Comparison of ENCODE assay signal across 1 cellular context in genomic region chr16:53771655-53772497, GRCh38.
A peak's percentile ranks its signal among the peaks of the same experiment; 100 is the strongest.
TF ChIP-seq lines count a peak whose summit lies in the region.

No MANE protein-coding gene starts in this region.

TF ChIP-seq in HEK293, 187 proteins besides CTCF, POLR2A, EP300 and RAD21 (continued from another document):
- TF ChIP-seq ZNF148 (tag by site-specific recombination; IDR thresholded peaks at IDR 0.05; ENCODE audit: borderline replicate concordance), result no peak
- no peak for TF ChIP-seq HIC1 (tag by site-specific recombination; IDR thresholded peaks at IDR 0.05)
- TF ChIP-seq ZNF664 (tag by site-specific recombination; IDR thresholded peaks at IDR 0.05), result peak; percentile 84
- TF ChIP-seq ZNF292 (tag by site-specific recombination; IDR thresholded peaks at IDR 0.05; ENCODE audit: borderline replicate concordance, low read depth), result no peak
- no peak for TF ChIP-seq ZNF362 (tag by site-specific recombination; IDR thresholded peaks at IDR 0.05)
- peak; percentile 45; the same call in 1 of the 2 replicates for TF ChIP-seq PRDM6 (tag by site-specific recombination; IDR thresholded peaks at IDR 0.05)
- no peak for TF ChIP-seq SCRT2 (tag by site-specific recombination; IDR thresholded peaks at IDR 0.05)
- TF ChIP-seq OSR2 (tag by site-specific recombination; IDR thresholded peaks at IDR 0.05), result no peak
- TF ChIP-seq PRDM1 (tag by site-specific recombination; IDR thresholded peaks at IDR 0.05), result peak; percentile 34; the same call in 1 of the 2 replicates
- no peak for TF ChIP-seq ZNF398 (tag by site-specific recombination; IDR thresholded peaks at IDR 0.05)
- TF ChIP-seq ELK4 (IDR thresholded peaks at IDR 0.05; ENCODE audit: borderline replicate concordance, low read depth, low read length), result no peak
- TF ChIP-seq PRDM10 (tag by site-specific recombination; IDR thresholded peaks at IDR 0.05), result no peak
